ENCODE assay signal across 11 cellular contexts in genomic region chr11:2093575-2094353, GRCh38. TPM values are rescaled to one million over a fixed set of nuclear protein-coding genes. Genes with fewer than 3 reads are reported as not detected.
A peak's percentile ranks its signal among the peaks of the same experiment; 100 is the strongest.
DNase-seq lines count a peak whose midpoint lies in the region; ATAC-seq and TF ChIP-seq lines count a peak whose summit lies in the region.
"Had no signal": no experiment of that assay in that cellular context is flagged by ENCODE, and none has a peak within 500 bp of the region (broad histone marks: within the 10 kb centered on the region; RNA-seq: fewer than 3 reads in every experiment).

No MANE protein-coding gene starts in this region.

- H2AK5ac ChIP-seq in IMR-90 (ENCODE audit: low read depth, low read length): peak overlapping the region; percentile 66; the same call in 1 of the 2 replicates

- peak overlapping the region; percentile 21; the same call in 2 of the 3 replicates for H2BK15ac ChIP-seq in IMR-90 (ENCODE audit: low read depth, low read length)

- in situ Hi-C loops in IMR-90 (cut with MboI; ENCODE audit: low sequenced_read_pairs): no loop called here
- in situ Hi-C loops in gastrocnemius medialis (cut with MboI; ENCODE audit: low sequenced_read_pairs in 4 of 4): no loop called here

- H3K4me3 ChIP-seq in IMR-90 (ENCODE audit: insufficient read depth, low read depth, low read length) (no peak overlapping the region), adrenal gland (no peak overlapping the region), gastrocnemius medialis (no peak overlapping the region)
- H3K4me3 ChIP-seq: gastroesophageal sphincter had no signal

- dilution Hi-C loops in IMR-90 (cut with HindIII; ENCODE audit: low sequenced_read_pairs, unreplicated experiment): no loop called here

- peak overlapping the region; percentile 45 for H4K91ac ChIP-seq in IMR-90 (ENCODE audit: insufficient read depth, low read depth, low read length)

- H3K9me1 ChIP-seq in IMR-90 (ENCODE audit: insufficient read depth, low read length): peaks cover 17% of the 10 kb centered on the region

- POLR2A ChIA-PET in IMR-90 (lab: Charles Lee; ENCODE audit: unreplicated experiment): no interaction called here

- H3K56ac ChIP-seq in IMR-90 (ENCODE audit: extremely low read depth, insufficient read depth, low read length): no peak overlapping the region

- peak overlapping the region; percentile 68; the same call in 1 of the 2 replicates for H2BK20ac ChIP-seq in IMR-90 (ENCODE audit: low read depth, low read length)

- TF ChIP-seq CTCF in IMR-90 (conservative IDR thresholded peaks at IDR 0.05; ENCODE audit: low read depth, low read length): no peak
- TF ChIP-seq CTCF in adrenal gland (IDR thresholded peaks at IDR 0.05): no peak
- no peak for TF ChIP-seq CTCF in gastrocnemius medialis (IDR thresholded peaks at IDR 0.05 in 4 of 5, conservative IDR thresholded peaks at IDR 0.05 in 1 of 5)

- no peak overlapping the region for H2BK5ac ChIP-seq in IMR-90 (ENCODE audit: low read depth, low read length, poor library complexity, severe bottlenecking)

- no peaks in the 10 kb centered on the region for H3K27me3 ChIP-seq in IMR-90 (ENCODE audit: control insufficient read depth, insufficient read depth, low read length)
- peaks cover 11% of the 10 kb centered on the region for H3K27me3 ChIP-seq in adrenal gland
- no peaks in the 10 kb centered on the region for H3K27me3 ChIP-seq in gastrocnemius medialis

- intact Hi-C loops in IMR-90 (cut with micrococcal nuclease): no loop called here
- intact Hi-C loops in adrenal gland (cut with DNase I): no loop called here
- intact Hi-C loops in left cardiac atrium (cut with DNase I): no loop called here
- intact Hi-C loops in gastrocnemius medialis (cut with DNase I; ENCODE audit: low total_unique reads): loop anchor here (1.0 to 5.0 kb wide), 3 partner anchors 12 to 57 kb away; no protein-coding TSS in a partner anchor

- peaks cover 25% of the 10 kb centered on the region for H3K4me1 ChIP-seq in IMR-90 (ENCODE audit: control insufficient read depth, insufficient read depth, low read length)
- no peaks in the 10 kb centered on the region for H3K4me1 ChIP-seq in adrenal gland (replicated peaks in 1 of 2)
- peaks cover 22 to 27% of the 10 kb centered on the region in 2 donors for H3K4me1 ChIP-seq in gastrocnemius medialis

- H2AFZ ChIP-seq in IMR-90 (replicated peaks; ENCODE audit: low read length, poor library complexity): no peak overlapping the region

- H3K79me1 ChIP-seq in IMR-90 (ENCODE audit: low read depth in 1 of 2, low read length in 2 of 2): peaks cover 0 to 13% of the 10 kb centered on the region in 2 experiments; a peak in 2 of 4 replicates

- H4K8ac ChIP-seq in IMR-90 (ENCODE audit: low read depth in 2 of 2, low read length in 2 of 2): no peak overlapping the region

- no peaks in the 10 kb centered on the region for H3K36me3 ChIP-seq in IMR-90 (ENCODE audit: control insufficient read depth, insufficient read depth, low read length)
- no peaks in the 10 kb centered on the region for H3K36me3 ChIP-seq in adrenal gland (replicated peaks in 1 of 2)
- H3K36me3 ChIP-seq in gastrocnemius medialis: no peaks in the 10 kb centered on the region
- H3K36me3 ChIP-seq: gastroesophageal sphincter had no signal

- H3K4me2 ChIP-seq in IMR-90 (ENCODE audit: low read depth, low read length): no peak overlapping the region

- TF ChIP-seq RAD21 in IMR-90 (IDR thresholded peaks at IDR 0.05; ENCODE audit: low read length): no peak

- no peaks in the 10 kb centered on the region for H4K20me1 ChIP-seq in IMR-90 (ENCODE audit: insufficient read depth, low read length)

- H3K4ac ChIP-seq in IMR-90 (ENCODE audit: low read depth, low read length): peak overlapping the region; percentile 72

- TF ChIP-seq POLR2A in IMR-90 (IDR thresholded peaks at IDR 0.05; ENCODE audit: low read depth, low read length) (no peak), adrenal gland (IDR thresholded peaks at IDR 0.05) (no peak), gastrocnemius medialis (IDR thresholded peaks at IDR 0.05) (no peak)

- no peak for ATAC-seq in IMR-90 (ENCODE audit: low read depth)
- peak; percentile 47 to 73 for ATAC-seq in left cardiac atrium
- ATAC-seq in gastrocnemius medialis: peak; percentile 40 to 68
- no peak for ATAC-seq in GM19395 (IDR thresholded peaks at IDR 0.05; ENCODE audit: unreplicated experiment)

- H2AK9ac ChIP-seq in IMR-90 (replicated peaks; ENCODE audit: low read depth, low read length, poor library complexity): peak overlapping the region; percentile 34

- no peak for DNase-seq in IMR-90
- DNase-seq in adrenal gland: peak in 4 of 7 donors; percentile 23 to 60 (median 40)
- peak; percentile 77 for DNase-seq in left cardiac atrium
- DNase-seq in gastrocnemius medialis: peak; percentile 55 to 85
- no peak for DNase-seq in activated CD4-positive, CD25-positive, alpha-beta regulatory T cell (lab: John Stamatoyannopoulos, UW)
- no peak for DNase-seq in DMS153 (lab: John Stamatoyannopoulos, UW)
- no peak for DNase-seq in nucleus accumbens (lab: John Stamatoyannopoulos, UW)
- DNase-seq: stimulated activated naive B cell treated with anti-CD40 and anti-IgM and Interleukin-4, amounts not matched to agents 10 μg/mL and 1 μg/mL and 100 μg/mL, for 72 hours had no signal

- H2BK120ac ChIP-seq in IMR-90 (ENCODE audit: low read depth, low read length): peak overlapping the region; percentile 99

- no TSS peak for BruUV-seq in IMR-90 (replicated peaks; lab: Mats Ljungman, UMichigan)

- H3K9me3 ChIP-seq in IMR-90 (ENCODE audit: control insufficient read depth, insufficient read depth, low read length) (peaks cover 3% of the 10 kb centered on the region; the same call in 1 of the 2 replicates), adrenal gland (replicated peaks in 1 of 3) (no peaks in the 10 kb centered on the region), gastrocnemius medialis (no peaks in the 10 kb centered on the region)
- H3K9me3 ChIP-seq: gastroesophageal sphincter had no signal

- no peak overlapping the region for H3K27ac ChIP-seq in IMR-90 (ENCODE audit: insufficient read depth, low read length)
- no peak overlapping the region for H3K27ac ChIP-seq in adrenal gland
- peak overlapping the region; percentile 60 to 90 (median 74) for H3K27ac ChIP-seq in gastrocnemius medialis
- H3K27ac ChIP-seq: gastroesophageal sphincter had no signal

- 98% methylated on average over 9 of the region's 18 CpGs; no CpG with 5 or more reads in 1 of the 2 experiments for WGBS in IMR-90 (ENCODE audit: extremely low coverage in 2 of 2, insufficient read length in 1 of 2), 2 experiments
- WGBS in adrenal gland, 4 donors: 69 to 81% (median 73%) methylated on average over 10 to 18 of the region's 18 CpGs

- CTCF ChIA-PET in IMR-90 (lab: Yijun Ruan, JAX): interaction anchor here (0.6 kb wide), 1 partner anchor 89 kb away, joined by 6 read pairs; no protein-coding TSS in a partner anchor

- no peak overlapping the region for H3K9ac ChIP-seq in IMR-90 (ENCODE audit: low read depth, low read length)

- no peak overlapping the region for H3K18ac ChIP-seq in IMR-90 (ENCODE audit: low read depth, low read length)

- no peak overlapping the region for H3K23ac ChIP-seq in IMR-90 (ENCODE audit: low read depth, low read length)

- no peak overlapping the region for H3K14ac ChIP-seq in IMR-90 (replicated peaks; ENCODE audit: low read depth, low read length)

- no peak overlapping the region for H4K5ac ChIP-seq in IMR-90 (ENCODE audit: low read depth, low read length)

TF ChIP-seq in IMR-90, 13 proteins besides CTCF, POLR2A, EP300 and RAD21:
- no peak for TF ChIP-seq ELK1 (IDR thresholded peaks at IDR 0.05; ENCODE audit: borderline replicate concordance, low read depth, low read length)
- TF ChIP-seq USF2 (IDR thresholded peaks at IDR 0.05; ENCODE audit: low read depth, low read length): no peak
- no peak for TF ChIP-seq FOS (IDR thresholded peaks at IDR 0.05; ENCODE audit: low read depth, low read length)
- TF ChIP-seq RFX5 (IDR thresholded peaks at IDR 0.05; ENCODE audit: low read depth, low read length): no peak
- TF ChIP-seq CHD1 (IDR thresholded peaks at IDR 0.05; ENCODE audit: low read depth, low read length): no peak
- TF ChIP-seq SMC3 (IDR thresholded peaks at IDR 0.05; ENCODE audit: low read depth, low read length): no peak
- no peak for TF ChIP-seq NFE2L2 (IDR thresholded peaks at IDR 0.05; ENCODE audit: low read depth, low read length)
- no peak for TF ChIP-seq MAZ (IDR thresholded peaks at IDR 0.05; ENCODE audit: borderline replicate concordance, low read depth, low read length)
- no peak for TF ChIP-seq RCOR1 (IDR thresholded peaks at IDR 0.05; ENCODE audit: insufficient replicate concordance, low read length)
- TF ChIP-seq BHLHE40 (IDR thresholded peaks at IDR 0.05; ENCODE audit: low read depth, low read length): no peak
- no peak for TF ChIP-seq MXI1 (IDR thresholded peaks at IDR 0.05; ENCODE audit: borderline replicate concordance, low read depth, low read length)
- no peak for TF ChIP-seq MAFK (IDR thresholded peaks at IDR 0.05; ENCODE audit: low read depth, low read length)
- TF ChIP-seq CEBPB (IDR thresholded peaks at IDR 0.05; ENCODE audit: low read depth, low read length): no peak

RNA-seq across cellular contexts. Expression of gene IGF2, which starts 45.4 kb away (rescaled TPM):
- 2.3 and 5.0 TPM in 2 replicates for total RNA-seq in IMR-90 (2012; rRNA removed)
- 17.5 and 21.8 TPM in 2 replicates for polyA plus RNA-seq in IMR-90 (2012; rRNA removed)
- polyA plus RNA-seq in IMR-90 (2012; cell fraction: cytosol; rRNA removed): 20.6 and 23.2 TPM in 2 replicates
- 4.8 and 6.4 TPM in 2 replicates for polyA plus RNA-seq in IMR-90 (2012; cell fraction: nucleus; rRNA removed; ENCODE audit: low replicate concordance)
- 100 to 1,000 TPM in 4 of 8 donors, 10 to 100 TPM in 4; 41.8 to 340 (median 118) TPM for total RNA-seq in adrenal gland
- polyA plus RNA-seq in adrenal gland: 100 to 1,000 TPM in 2 of 3 donors, 10 to 100 TPM in 1; 96.5 to 307 (median 102) TPM
- total RNA-seq in left cardiac atrium: 100 to 1,000 TPM in 1 of 2 donors, 10 to 100 TPM in 1; 94.3 to 114 TPM
- total RNA-seq in gastrocnemius medialis: 10 to 100 TPM; 21.6 to 42.4 (median 29.2) TPM
- polyA plus RNA-seq: CD4-positive, CD25-positive, alpha-beta regulatory T cell had no signal

Comparison
In these comparisons a context has a peak if more than half of its experiments do, and no peak if none do; other contexts are left out.
1. ATAC-seq: peak in left cardiac atrium (2 of 2) and gastrocnemius medialis (2 of 2); none in IMR-90 (single experiment) and GM19395 (single experiment).
2. DNase-seq: peak in adrenal gland (4 of 7), left cardiac atrium (single experiment) and gastrocnemius medialis (2 of 2); none in IMR-90 (single experiment), activated CD4-positive, CD25-positive, alpha-beta regulatory T cell (0 of 4), DMS153 (single experiment) and nucleus accumbens (0 of 56).
3. H3K27ac ChIP-seq: peak in gastrocnemius medialis (4 of 4); none in IMR-90 (single experiment) and adrenal gland (0 of 5).